ENCODE assay signal across 1 cellular context in the genomic region with DNA sequence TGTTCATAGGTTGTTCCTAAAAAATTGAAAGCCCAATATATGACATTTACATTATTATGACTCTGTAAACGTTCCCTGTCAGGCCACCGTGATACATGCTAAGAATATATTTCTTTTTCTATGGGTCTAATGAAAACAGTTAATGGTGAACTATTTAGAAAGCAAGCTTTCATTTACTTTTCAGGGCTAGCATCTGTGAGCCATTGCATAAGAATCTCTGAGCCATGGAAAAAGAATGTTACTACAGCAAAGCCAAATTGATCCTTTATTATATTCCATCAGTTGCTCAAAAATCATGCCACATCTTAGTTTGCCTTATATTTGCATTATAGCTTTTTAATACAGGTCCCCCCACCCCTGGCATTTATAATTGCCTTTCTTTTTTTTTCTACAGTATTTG.
TF ChIP-seq lines count a peak whose summit lies in the region.

No MANE protein-coding gene starts in this region.

TF ChIP-seq in GM23338, 12 proteins besides CTCF, POLR2A, EP300 and RAD21:
- TF ChIP-seq, protein P1, sequence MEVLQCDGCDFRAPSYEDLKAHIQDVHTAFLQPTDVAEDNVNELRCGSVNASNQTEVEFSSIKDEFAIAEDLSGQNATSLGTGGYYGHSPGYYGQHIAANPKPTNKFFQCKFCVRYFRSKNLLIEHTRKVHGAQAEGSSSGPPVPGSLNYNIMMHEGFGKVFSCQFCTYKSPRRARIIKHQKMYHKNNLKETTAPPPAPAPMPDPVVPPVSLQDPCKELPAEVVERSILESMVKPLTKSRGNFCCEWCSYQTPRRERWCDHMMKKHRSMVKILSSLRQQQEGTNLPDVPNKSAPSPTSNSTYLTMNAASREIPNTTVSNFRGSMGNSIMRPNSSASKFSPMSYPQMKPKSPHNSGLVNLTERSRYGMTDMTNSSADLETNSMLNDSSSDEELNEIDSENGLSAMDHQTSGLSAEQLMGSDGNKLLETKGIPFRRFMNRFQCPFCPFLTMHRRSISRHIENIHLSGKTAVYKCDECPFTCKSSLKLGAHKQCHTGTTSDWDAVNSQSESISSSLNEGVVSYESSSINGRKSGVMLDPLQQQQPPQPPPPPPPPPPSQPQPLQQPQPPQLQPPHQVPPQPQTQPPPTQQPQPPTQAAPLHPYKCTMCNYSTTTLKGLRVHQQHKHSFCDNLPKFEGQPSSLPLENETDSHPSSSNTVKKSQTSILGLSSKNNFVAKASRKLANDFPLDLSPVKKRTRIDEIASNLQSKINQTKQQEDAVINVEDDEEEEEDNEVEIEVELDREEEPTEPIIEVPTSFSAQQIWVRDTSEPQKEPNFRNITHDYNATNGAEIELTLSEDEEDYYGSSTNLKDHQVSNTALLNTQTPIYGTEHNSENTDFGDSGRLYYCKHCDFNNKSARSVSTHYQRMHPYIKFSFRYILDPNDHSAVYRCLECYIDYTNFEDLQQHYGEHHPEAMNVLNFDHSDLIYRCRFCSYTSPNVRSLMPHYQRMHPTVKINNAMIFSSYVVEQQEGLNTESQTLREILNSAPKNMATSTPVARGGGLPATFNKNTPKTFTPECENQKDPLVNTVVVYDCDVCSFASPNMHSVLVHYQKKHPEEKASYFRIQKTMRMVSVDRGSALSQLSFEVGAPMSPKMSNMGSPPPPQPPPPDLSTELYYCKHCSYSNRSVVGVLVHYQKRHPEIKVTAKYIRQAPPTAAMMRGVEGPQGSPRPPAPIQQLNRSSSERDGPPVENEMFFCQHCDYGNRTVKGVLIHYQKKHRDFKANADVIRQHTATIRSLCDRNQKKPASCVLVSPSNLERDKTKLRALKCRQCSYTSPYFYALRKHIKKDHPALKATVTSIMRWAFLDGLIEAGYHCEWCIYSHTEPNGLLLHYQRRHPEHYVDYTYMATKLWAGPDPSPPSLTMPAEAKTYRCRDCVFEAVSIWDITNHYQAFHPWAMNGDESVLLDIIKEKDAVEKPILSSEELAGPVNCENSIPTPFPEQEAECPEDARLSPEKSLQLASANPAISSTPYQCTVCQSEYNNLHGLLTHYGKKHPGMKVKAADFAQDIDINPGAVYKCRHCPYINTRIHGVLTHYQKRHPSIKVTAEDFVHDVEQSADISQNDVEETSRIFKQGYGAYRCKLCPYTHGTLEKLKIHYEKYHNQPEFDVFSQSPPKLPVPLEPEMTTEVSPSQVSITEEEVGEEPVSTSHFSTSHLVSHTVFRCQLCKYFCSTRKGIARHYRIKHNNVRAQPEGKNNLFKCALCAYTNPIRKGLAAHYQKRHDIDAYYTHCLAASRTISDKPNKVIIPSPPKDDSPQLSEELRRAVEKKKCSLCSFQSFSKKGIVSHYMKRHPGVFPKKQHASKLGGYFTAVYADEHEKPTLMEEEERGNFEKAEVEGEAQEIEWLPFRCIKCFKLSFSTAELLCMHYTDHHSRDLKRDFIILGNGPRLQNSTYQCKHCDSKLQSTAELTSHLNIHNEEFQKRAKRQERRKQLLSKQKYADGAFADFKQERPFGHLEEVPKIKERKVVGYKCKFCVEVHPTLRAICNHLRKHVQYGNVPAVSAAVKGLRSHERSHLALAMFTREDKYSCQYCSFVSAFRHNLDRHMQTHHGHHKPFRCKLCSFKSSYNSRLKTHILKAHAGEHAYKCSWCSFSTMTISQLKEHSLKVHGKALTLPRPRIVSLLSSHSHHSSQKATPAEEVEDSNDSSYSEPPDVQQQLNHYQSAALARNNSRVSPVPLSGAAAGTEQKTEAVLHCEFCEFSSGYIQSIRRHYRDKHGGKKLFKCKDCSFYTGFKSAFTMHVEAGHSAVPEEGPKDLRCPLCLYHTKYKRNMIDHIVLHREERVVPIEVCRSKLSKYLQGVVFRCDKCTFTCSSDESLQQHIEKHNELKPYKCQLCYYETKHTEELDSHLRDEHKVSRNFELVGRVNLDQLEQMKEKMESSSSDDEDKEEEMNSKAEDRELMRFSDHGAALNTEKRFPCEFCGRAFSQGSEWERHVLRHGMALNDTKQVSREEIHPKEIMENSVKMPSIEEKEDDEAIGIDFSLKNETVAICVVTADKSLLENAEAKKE (CRISPR knock-in tag; IDR thresholded peaks at IDR 0.05) = no peak
- TF ChIP-seq NANOG (IDR thresholded peaks at IDR 0.05; ENCODE audit: borderline replicate concordance) = no peak
- TF ChIP-seq STAT1 (IDR thresholded peaks at IDR 0.05; ENCODE audit: unreplicated experiment) = no peak
- TF ChIP-seq POLR2AphosphoS5 (IDR thresholded peaks at IDR 0.05; ENCODE audit: low read depth) = no peak
- no peak for TF ChIP-seq ZNF114 (CRISPR knock-in tag; IDR thresholded peaks at IDR 0.05)
